ENCODE assay signal across 22 cellular contexts in genomic region chr3:17737591-17737990, GRCh38.
"Had no signal": no experiment of that assay in that cellular context is flagged by ENCODE, and none has a peak within 500 bp of the region (broad histone marks: within the 10 kb centered on the region; RNA-seq: fewer than 3 reads in every experiment).

No MANE protein-coding gene starts in this region.

- H3K27me3 Mint-ChIP-seq: activated CD4-positive, alpha-beta memory T cell treated with anti-CD3 and anti-CD28 coated beads, Interleukin-2, amount 10 ng/mL, durations not matched to agents 7 days and 5 days; activated CD4-positive, alpha-beta T cell treated with anti-CD3 and anti-CD28 coated beads, Interleukin-2, amount 10 ng/mL, durations not matched to agents 24 days and 14 days; activated naive CD8-positive, alpha-beta T cell; activated T-helper 17 cell treated with anti-CD3 and anti-CD28 coated beads, Interleukin-2, amount 50 U/mL, for 72 hours; naive thymus-derived CD8-positive, alpha-beta T cell; stimulated activated naive CD8-positive, alpha-beta T cell treated with anti-CD3 and anti-CD28 coated beads, Interleukin-15, Interleukin-2, amounts not matched to agents 100 ng/mL and 50 ng/mL, for 24 hours had no signal

- H3K27ac Mint-ChIP-seq: activated CD4-positive, alpha-beta memory T cell treated with anti-CD3 and anti-CD28 coated beads, Interleukin-2, amount 10 ng/mL, durations not matched to agents 7 days and 5 days; activated CD4-positive, alpha-beta T cell treated with anti-CD3 and anti-CD28 coated beads, Interleukin-2, amount 10 ng/mL, durations not matched to agents 24 days and 14 days; activated naive CD8-positive, alpha-beta T cell; activated T-helper 17 cell treated with anti-CD3 and anti-CD28 coated beads, Interleukin-2, amount 50 U/mL, for 72 hours had no signal

- H3K9me3 ChIP-seq: lower lobe of right lung, neutrophil, ovary, psoas muscle, tibial artery had no signal

- H3K36me3 ChIP-seq: lower lobe of right lung, neutrophil, ovary, tibial artery had no signal

- H3K27ac ChIP-seq: foreskin keratinocyte, hepatocyte, lower lobe of right lung, neutrophil, ovary, psoas muscle, tibial artery had no signal

- ATAC-seq: activated CD4-positive, CD25-positive, alpha-beta regulatory T cell treated with anti-CD3 and anti-CD28 coated beads, Interleukin-2, amount 50 U/mL, for 24 hours; activated T-helper 17 cell treated with anti-CD3 and anti-CD28 coated beads, Interleukin-2, amount 50 U/mL, for 72 hours; foreskin keratinocyte; left lobe of liver; lower lobe of right lung; naive thymus-derived CD8-positive, alpha-beta T cell; psoas muscle; right cardiac atrium had no signal

- H3K4me3 ChIP-seq: hepatocyte, lower lobe of right lung, ovary, psoas muscle, tibial artery had no signal

- H3K4me3 Mint-ChIP-seq: activated CD4-positive, alpha-beta memory T cell treated with anti-CD3 and anti-CD28 coated beads, Interleukin-2, amount 10 ng/mL, durations not matched to agents 7 days and 5 days; activated CD4-positive, alpha-beta T cell treated with anti-CD3 and anti-CD28 coated beads, Interleukin-2, amount 10 ng/mL, durations not matched to agents 24 days and 14 days; activated naive CD8-positive, alpha-beta T cell; activated T-helper 17 cell treated with anti-CD3 and anti-CD28 coated beads, Interleukin-2, amount 50 U/mL, for 72 hours; immature natural killer cell; naive thymus-derived CD8-positive, alpha-beta T cell; stimulated activated naive CD8-positive, alpha-beta T cell treated with anti-CD3 and anti-CD28 coated beads, Interleukin-15, Interleukin-2, amounts not matched to agents 100 ng/mL and 50 ng/mL, for 24 hours had no signal

- H3K9me3 Mint-ChIP-seq: activated CD4-positive, alpha-beta memory T cell treated with anti-CD3 and anti-CD28 coated beads, Interleukin-2, amount 10 ng/mL, durations not matched to agents 7 days and 5 days; activated CD4-positive, alpha-beta T cell treated with anti-CD3 and anti-CD28 coated beads, Interleukin-2, amount 10 ng/mL, durations not matched to agents 24 days and 14 days; activated T-helper 17 cell treated with anti-CD3 and anti-CD28 coated beads, Interleukin-2, amount 50 U/mL, for 72 hours; immature natural killer cell; naive thymus-derived CD8-positive, alpha-beta T cell; stimulated activated naive CD8-positive, alpha-beta T cell treated with anti-CD3 and anti-CD28 coated beads, Interleukin-15, Interleukin-2, amounts not matched to agents 100 ng/mL and 50 ng/mL, for 24 hours had no signal

- DNase-seq: activated CD4-positive, alpha-beta memory T cell treated with anti-CD3 and anti-CD28 coated beads, Interleukin-2, amount 10 ng/mL, durations not matched to agents 7 days and 5 days; activated CD4-positive, alpha-beta T cell treated with anti-CD3 and anti-CD28 coated beads, Interleukin-2, amount 10 ng/mL, durations not matched to agents 24 days and 14 days; central memory CD4-positive, alpha-beta T cell; dermis blood vessel endothelial cell; effector CD8-positive, alpha-beta T cell; foreskin keratinocyte; immature natural killer cell; lower lobe of right lung; naive thymus-derived CD8-positive, alpha-beta T cell; ovary; psoas muscle; right cardiac atrium; stimulated activated CD4-positive, alpha-beta T cell treated with anti-CD3 and anti-CD28 coated beads, Interleukin-4, amount 100 ng/mL, for 4 hours; substantia nigra; tibial artery had no signal

- H3K27me3 ChIP-seq: foreskin keratinocyte, hepatocyte, neutrophil, ovary, tibial artery had no signal
